In the genomic region with DNA sequence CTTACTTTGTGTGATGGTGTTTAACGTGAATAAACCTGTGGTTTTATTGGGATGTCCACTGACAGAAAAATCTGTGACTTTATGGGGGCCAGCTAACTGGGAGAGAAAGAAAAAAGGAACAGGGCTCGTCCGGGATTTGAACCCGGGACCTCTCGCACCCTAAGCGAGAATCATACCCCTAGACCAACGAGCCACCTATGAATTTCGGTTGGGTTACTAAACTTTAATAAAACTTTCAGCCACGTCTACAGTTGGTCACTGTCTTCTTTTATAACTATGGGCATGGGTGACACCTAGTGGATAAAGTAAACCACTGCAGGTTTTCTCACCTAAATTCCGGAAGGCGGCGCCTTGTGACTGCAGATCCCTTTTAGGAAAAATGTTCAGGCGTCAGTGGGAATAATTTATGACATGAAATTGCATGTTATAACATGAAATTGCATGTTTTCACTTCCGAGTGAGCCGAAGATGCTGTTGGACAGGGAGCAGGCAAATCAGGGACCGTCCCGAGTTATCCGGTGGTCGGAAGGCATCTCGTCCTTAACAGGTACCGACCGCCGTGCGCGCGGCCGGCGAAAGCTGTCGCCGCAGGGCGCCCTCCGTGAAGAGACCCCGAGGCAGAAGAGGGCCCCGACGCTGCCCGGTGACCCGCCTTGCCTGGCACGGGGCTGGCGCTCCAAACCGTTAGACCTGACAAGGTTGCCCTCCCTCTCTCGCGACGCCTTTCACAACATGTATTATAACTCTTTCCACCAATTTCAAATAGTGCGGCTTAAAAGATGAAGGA, we compare ENCODE assay signal across 9 cellular contexts. TPM values are rescaled to one million over a fixed set of nuclear protein-coding genes. Genes with fewer than 3 reads are reported as not detected.
A peak's percentile ranks its signal among the peaks of the same experiment; 100 is the strongest.
DNase-seq lines count a peak whose midpoint lies in the region; ATAC-seq and TF ChIP-seq lines count a peak whose summit lies in the region.
"Had no signal": no experiment of that assay in that cellular context is flagged by ENCODE, and none has a peak within 500 bp of the region (broad histone marks: within the 10 kb centered on the region; RNA-seq: fewer than 3 reads in every experiment).

No MANE protein-coding gene starts in this region.

- H3K79me2 ChIP-seq in mammary epithelial cell (ENCODE audit: insufficient read depth, low read length): no peaks in the 10 kb centered on the region

- no peaks in the 10 kb centered on the region for H3K27me3 ChIP-seq in CD4-positive, alpha-beta T cell (ENCODE audit: control insufficient read depth, insufficient read depth, low read length)
- H3K27me3 ChIP-seq in mammary epithelial cell (ENCODE audit: insufficient read depth, low read length): no peaks in the 10 kb centered on the region
- H3K27me3 ChIP-seq in gastrocnemius medialis: no peaks in the 10 kb centered on the region

- dilution Hi-C loops in mammary epithelial cell (cut with HindIII; ENCODE audit: low sequenced_read_pairs): loop anchor here (5.0 kb wide), 1 partner anchor 43 kb away; no protein-coding TSS in a partner anchor

- WGBS in mammary epithelial cell (ENCODE audit: low coverage, missing lambda C conversion rate): 3% methylated on average over 41 of the region's 44 CpGs

- no peaks in the 10 kb centered on the region for H3K4me1 Mint-ChIP-seq in CD4-positive, alpha-beta T cell (ENCODE audit: low read depth)

- H3K27me3 Mint-ChIP-seq in CD4-positive, alpha-beta T cell: no peaks in the 10 kb centered on the region

- BruUV-seq in mammary epithelial cell (replicated peaks; lab: Mats Ljungman, UMichigan): no TSS peak

- POLR2A ChIA-PET in CD4-positive, alpha-beta T cell (lab: Charles Lee): interaction anchor here (1.0 to 2.8 kb wide), 13 partner anchors 13 to 281 kb away, joined by 3 to 35 read pairs (median 5); partner anchors contain the start of genes APEX1, OSGEP, PARP2 and PIP4P1

- peak overlapping the region; percentile 52 for H3K9ac ChIP-seq in mammary epithelial cell (ENCODE audit: insufficient read depth, low read length)

- H3K4me3 ChIP-seq in mammary epithelial cell (replicated peaks in 1 of 3; ENCODE audit: insufficient read depth in 1 of 3, low read depth in 2 of 3, low read length in 3 of 3): peak overlapping the region; percentile 91 to 95 (median 95)
- H3K4me3 ChIP-seq in gastrocnemius medialis: peak overlapping the region; percentile 84 to 98 (median 95)

- DNase-seq in CD4-positive, alpha-beta T cell: peak; percentile 31 to 46 (median 38)
- peak; percentile 84 for DNase-seq in HCEC 1CT
- DNase-seq in NCI-H2081 (lab: John Stamatoyannopoulos, UW): peak; percentile 78 to 82
- DNase-seq in T-helper 9 cell: peak; percentile 36
- peak; percentile 83 for DNase-seq in mammary epithelial cell
- peak; percentile 66 for DNase-seq in iPS-NIHi7 (ENCODE audit: extremely low spot score)
- DNase-seq in gastrocnemius medialis: peak; percentile 42 to 66

- peak overlapping the region; percentile 97 for H2AFZ ChIP-seq in mammary epithelial cell (ENCODE audit: low read depth, low read length)

- H4K20me1 ChIP-seq in mammary epithelial cell (ENCODE audit: insufficient read depth, low read length): no peaks in the 10 kb centered on the region

- H3K27ac ChIP-seq in CD4-positive, alpha-beta T cell (ENCODE audit: low read depth, low read length): no peak overlapping the region
- H3K27ac ChIP-seq in mammary epithelial cell (ENCODE audit: insufficient read depth, low read depth, low read length) (peak overlapping the region; percentile 24), gastrocnemius medialis (peak overlapping the region; percentile 73 to 83 (median 82))

- no peak overlapping the region for H3K27ac Mint-ChIP-seq in CD4-positive, alpha-beta T cell

- peak; percentile 99 for TF ChIP-seq CTCF in CD4-positive, alpha-beta T cell (IDR thresholded peaks at IDR 0.05)
- TF ChIP-seq CTCF in mammary epithelial cell (conservative IDR thresholded peaks at IDR 0.05 in 1 of 2, IDR thresholded peaks at IDR 0.05 in 1 of 2; ENCODE audit: extremely low read depth in 1 of 2, insufficient read depth in 1 of 2, low read depth in 1 of 2, low read length in 2 of 2): peak; percentile 92 to 94
- peak; percentile 91 to 98 (median 93) for TF ChIP-seq CTCF in gastrocnemius medialis (IDR thresholded peaks at IDR 0.05 in 4 of 5, conservative IDR thresholded peaks at IDR 0.05 in 1 of 5)

- no peak for TF ChIP-seq POLR2A in gastrocnemius medialis (IDR thresholded peaks at IDR 0.05)

- H3K9me3 Mint-ChIP-seq in CD4-positive, alpha-beta T cell: no peaks in the 10 kb centered on the region

- CTCF ChIA-PET in CD4-positive, alpha-beta T cell (lab: Charles Lee): interaction anchor here (1.0 to 2.8 kb wide), 12 partner anchors 16 to 284 kb away, joined by 3 to 14 read pairs (median 4); no protein-coding TSS in a partner anchor
- CTCF ChIA-PET in mammary epithelial cell (lab: Charles Lee; ENCODE audit: low non-redundant PET): interaction anchor here (0.6 kb wide), 1 partner anchor 484 kb away, joined by 3 read pairs; no protein-coding TSS in a partner anchor

- intact Hi-C loops in CD4-positive, alpha-beta T cell (cut with DNase I, micrococcal nuclease): loop anchor here (1.0 to 5.0 kb wide), 7 partner anchors 77 to 282 kb away; partner anchors contain the start of genes OSGEP (in 2 of the 2), APEX1 (in 1 of the 2) and PARP2 (in 1 of the 2)
- intact Hi-C loops in mammary epithelial cell (cut with micrococcal nuclease) (loop anchor here (1.0 to 5.0 kb wide), 11 partner anchors 44 to 732 kb away; partner anchors contain the start of genes OR4K2, OSGEP, PARP2 and TEP1), gastrocnemius medialis (cut with DNase I; ENCODE audit: low total_unique reads) (loop anchor here (1.0 to 10.0 kb wide), 8 partner anchors 78 to 655 kb away; partner anchors contain the start of genes APEX1, HNRNPC, PARP2 and RNASE7)

- H3K9me3 ChIP-seq in CD4-positive, alpha-beta T cell (ENCODE audit: control insufficient read depth, low read length): no peaks in the 10 kb centered on the region
- H3K9me3 ChIP-seq in mammary epithelial cell (replicated peaks; ENCODE audit: insufficient read depth, low read length): no peaks in the 10 kb centered on the region
- no peaks in the 10 kb centered on the region for H3K9me3 ChIP-seq in gastrocnemius medialis

- H3K36me3 Mint-ChIP-seq in CD4-positive, alpha-beta T cell (ENCODE audit: low read depth): no peaks in the 10 kb centered on the region

- peak overlapping the region; percentile 89 for H3K4me2 ChIP-seq in mammary epithelial cell (ENCODE audit: insufficient read depth, low read depth, low read length)

- in situ Hi-C loops in mammary epithelial cell (cut with MboI; ENCODE audit: low sequenced_read_pairs in 2 of 2): loop anchor here (5.0 to 25.0 kb wide), 4 partner anchors 73 to 285 kb away; partner anchors contain the start of genes APEX1 (in 1 of the 2), OSGEP (in 1 of the 2), PIP4P1 (in 1 of the 2) and PNP (in 1 of the 2)
- in situ Hi-C loops in gastrocnemius medialis (cut with MboI; ENCODE audit: low sequenced_read_pairs in 4 of 4): loop anchor here (5.0 to 25.0 kb wide), 5 partner anchors 83 to 285 kb away; partner anchors contain the start of gene TEP1 (in 4 of the 4)

- H3K4me1 ChIP-seq in mammary epithelial cell (ENCODE audit: insufficient read depth, low read length) (peaks cover 5% of the 10 kb centered on the region), gastrocnemius medialis (peaks cover 9 to 14% of the 10 kb centered on the region in 2 donors)

- no peak overlapping the region for H3K4me3 Mint-ChIP-seq in CD4-positive, alpha-beta T cell

- peak; percentile 19 for ATAC-seq in CD4-positive, alpha-beta T cell (ENCODE audit: poor library complexity)
- ATAC-seq in gastrocnemius medialis (peak; percentile 61 to 71), GM19452 (IDR thresholded peaks at IDR 0.05; ENCODE audit: unreplicated experiment) (no peak)

- H3K36me3 ChIP-seq in mammary epithelial cell (ENCODE audit: insufficient read depth, low read length) (no peaks in the 10 kb centered on the region), gastrocnemius medialis (no peaks in the 10 kb centered on the region)

RNA-seq across cellular contexts. Expression of gene RNASE12, which starts 18.2 kb away (rescaled TPM):
- total RNA-seq in CD4-positive, alpha-beta T cell: not detected
- total RNA-seq in mammary epithelial cell (not detected), gastrocnemius medialis (not detected)
- not detected for polyA plus RNA-seq in mammary epithelial cell
- not detected for polyA minus RNA-seq in mammary epithelial cell
- total RNA-seq: T-helper 2 cell treated with Interferon-gamma antibody and Interleukin-4, amounts not matched to agents 100 ng/mL and 5 ng/mL, for 36 hours had no signal

RNA-seq across cellular contexts. Expression of gene RNASE11, which starts 21.6 kb away (rescaled TPM):
- not detected for total RNA-seq in CD4-positive, alpha-beta T cell
- total RNA-seq in mammary epithelial cell: not detected
- not detected for polyA plus RNA-seq in mammary epithelial cell
- not detected for polyA minus RNA-seq in mammary epithelial cell
- total RNA-seq in gastrocnemius medialis: not detected
- total RNA-seq: T-helper 2 cell treated with Interferon-gamma antibody and Interleukin-4, amounts not matched to agents 100 ng/mL and 5 ng/mL, for 36 hours had no signal

RNA-seq across cellular contexts. Expression of gene OR6S1, which starts 32.1 kb away (rescaled TPM):
- total RNA-seq in CD4-positive, alpha-beta T cell: not detected
- total RNA-seq in mammary epithelial cell (not detected), gastrocnemius medialis (not detected)
- polyA plus RNA-seq in mammary epithelial cell: not detected
- polyA minus RNA-seq in mammary epithelial cell: not detected
- total RNA-seq: T-helper 2 cell treated with Interferon-gamma antibody and Interleukin-4, amounts not matched to agents 100 ng/mL and 5 ng/mL, for 36 hours had no signal

RNA-seq across cellular contexts. Expression of gene RNASE9, which starts 48.6 kb away (rescaled TPM):
- total RNA-seq in CD4-positive, alpha-beta T cell: not detected
- not detected for total RNA-seq in mammary epithelial cell
- polyA plus RNA-seq in mammary epithelial cell: not detected
- not detected for polyA minus RNA-seq in mammary epithelial cell
- not detected for total RNA-seq in gastrocnemius medialis
- total RNA-seq: T-helper 2 cell treated with Interferon-gamma antibody and Interleukin-4, amounts not matched to agents 100 ng/mL and 5 ng/mL, for 36 hours had no signal
